8 cellular contexts compared by ENCODE assay signal in the genomic region with DNA sequence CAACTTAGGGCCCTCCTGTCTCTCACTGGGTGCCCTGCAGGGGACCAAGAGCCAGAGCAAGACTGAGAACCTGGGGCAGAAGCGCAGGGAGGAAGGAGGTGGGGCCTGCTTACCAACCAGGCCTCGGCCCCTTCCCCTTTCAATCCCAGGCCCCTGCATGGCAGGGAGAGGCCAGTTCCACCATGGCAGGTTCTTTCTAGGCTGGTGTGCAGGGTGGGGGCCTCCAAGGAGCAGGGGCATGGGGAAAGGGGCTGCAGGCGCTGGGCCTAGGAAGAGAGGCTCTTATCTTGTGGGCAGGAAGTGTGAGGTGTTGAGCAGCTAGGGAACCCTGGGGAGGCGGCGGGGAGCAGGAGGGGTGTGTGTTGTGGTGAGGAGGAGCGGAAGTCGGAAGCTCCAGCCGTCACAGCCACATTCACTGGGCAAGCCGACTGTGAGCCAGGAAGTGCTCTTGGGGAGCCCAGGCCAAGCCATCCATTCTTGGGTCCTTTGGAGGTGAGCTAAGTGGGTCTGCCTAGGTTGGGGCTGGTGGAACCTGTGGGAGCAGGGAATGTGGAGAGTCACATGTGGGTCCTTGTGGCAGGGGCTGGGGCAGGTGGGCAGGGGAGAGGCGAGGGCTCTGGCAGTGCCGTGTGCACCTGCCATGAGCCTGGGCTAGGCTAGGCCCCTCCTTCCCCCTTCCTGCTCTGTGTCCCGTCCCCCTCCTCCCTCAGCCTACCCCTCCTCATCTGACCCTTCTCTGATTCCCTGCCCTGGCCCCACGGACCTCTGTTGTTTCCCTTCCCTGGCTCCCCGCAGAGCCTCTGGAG. TPM values are rescaled to one million over a fixed set of nuclear protein-coding genes. Genes with fewer than 3 reads are reported as not detected.
DNase-seq lines count a peak whose midpoint lies in the region; ATAC-seq and TF ChIP-seq lines count a peak whose summit lies in the region.

A gene (plus strand): TSS at position 409 of the 806 bp plus-strand sequence. CDS start 8,486 bp downstream, outside the sequence.

- peak; percentile 83 to 84 for ATAC-seq in CD4-positive, CD25-positive, alpha-beta regulatory T cell (ENCODE audit: low read depth in 2 of 2)
- peak; percentile 57 for ATAC-seq in GM19468 (IDR thresholded peaks at IDR 0.05; ENCODE audit: extremely low read depth, unreplicated experiment)
- peak; percentile 81 for ATAC-seq in activated CD4-positive, alpha-beta T cell treated with anti-CD3 and anti-CD28 coated beads for 36 hours

- peak within 1 kb of the TSS; percentile 90 to 92 (median 92) for H3K4me3 Mint-ChIP-seq in CD4-positive, CD25-positive, alpha-beta regulatory T cell
- peak within 1 kb of the TSS; percentile 91 for H3K4me3 Mint-ChIP-seq in activated CD4-positive, alpha-beta T cell treated with anti-CD3 and anti-CD28 coated beads for 36 hours

- H3K36me3 Mint-ChIP-seq in CD4-positive, CD25-positive, alpha-beta regulatory T cell, result peaks cover 18% of the 10 kb centered on the region
- H3K36me3 Mint-ChIP-seq in activated CD4-positive, alpha-beta T cell treated with anti-CD3 and anti-CD28 coated beads for 36 hours (ENCODE audit: low read depth), result peaks cover 72% of the 10 kb centered on the region

- no peaks in the 10 kb centered on the region for H3K9me3 ChIP-seq in CD4-positive, CD25-positive, alpha-beta regulatory T cell (ENCODE audit: control insufficient read depth in 2 of 2, low read length in 2 of 2)
- no peaks in the 10 kb centered on the region for H3K9me3 ChIP-seq in effector memory CD4-positive, alpha-beta T cell (ENCODE audit: control insufficient read depth, low read length)

- H3K27me3 ChIP-seq in CD4-positive, CD25-positive, alpha-beta regulatory T cell (ENCODE audit: control insufficient read depth, insufficient read depth, low read length), result no peaks in the 10 kb centered on the region
- H3K27me3 ChIP-seq in effector memory CD4-positive, alpha-beta T cell (replicated peaks; ENCODE audit: control insufficient read depth, insufficient read depth, low read length, poor library complexity, severe bottlenecking), result no peaks in the 10 kb centered on the region

- POLR2A ChIA-PET in activated CD4-positive, alpha-beta T cell treated with anti-CD3 and anti-CD28 coated beads for 36 hours (lab: Charles Lee), result interaction anchor here (0.9 to 2.1 kb wide), 6 partner anchors 9 to 115 kb away, joined by 3 to 22 read pairs (median 7); a partner anchor contains a TSS

- H3K27me3 Mint-ChIP-seq in CD4-positive, CD25-positive, alpha-beta regulatory T cell, result peaks cover 11% of the 10 kb centered on the region
- no peaks in the 10 kb centered on the region for H3K27me3 Mint-ChIP-seq in activated CD4-positive, alpha-beta T cell treated with anti-CD3 and anti-CD28 coated beads for 36 hours

- H3K4me3 ChIP-seq in CD4-positive, CD25-positive, alpha-beta regulatory T cell (ENCODE audit: low read depth, low read length), result peak within 1 kb of the TSS; percentile 87
- peak within 1 kb of the TSS; percentile 58 for H3K4me3 ChIP-seq in effector memory CD4-positive, alpha-beta T cell (ENCODE audit: insufficient read depth, low read depth, low read length, poor library complexity, severe bottlenecking)
- no peak within 1 kb of the TSS for H3K4me3 ChIP-seq in foreskin fibroblast (ENCODE audit: low read depth in 1 of 2, low read length in 2 of 2)

- no peak for TF ChIP-seq CTCF in foreskin fibroblast (IDR thresholded peaks at IDR 0.05; ENCODE audit: low read depth, low read length)

- CTCF ChIA-PET in activated CD4-positive, alpha-beta T cell treated with anti-CD3 and anti-CD28 coated beads for 36 hours (lab: Charles Lee), result interaction anchor here (0.6 to 6.6 kb wide), 14 partner anchors 8 to 360 kb away, joined by 3 to 95 read pairs (median 8); no protein-coding TSS in a partner anchor

- intact Hi-C loops in activated CD4-positive, alpha-beta T cell treated with anti-CD3 and anti-CD28 coated beads for 36 hours (cut with DNase I, micrococcal nuclease), result loop anchor here (1.0 to 10.0 kb wide), 4 partner anchors 16 to 629 kb away; a partner anchor contains a TSS

- H3K36me3 ChIP-seq in CD4-positive, CD25-positive, alpha-beta regulatory T cell (ENCODE audit: control insufficient read depth, insufficient read depth, low read length), result peaks cover 7% of the 10 kb centered on the region
- peaks cover 7% of the 10 kb centered on the region for H3K36me3 ChIP-seq in effector memory CD4-positive, alpha-beta T cell (ENCODE audit: control insufficient read depth, insufficient read depth, low read length)

- DNase-seq in CD4-positive, CD25-positive, alpha-beta regulatory T cell, result peak; percentile 75 to 97 (median 88)
- no peak for DNase-seq in HT-29 (ENCODE audit: low spot score)
- DNase-seq in activated CD4-positive, alpha-beta T cell treated with anti-CD3 and anti-CD28 coated beads for 36 hours, result peak; percentile 95
- peak; percentile 79 to 81 (median 80) for DNase-seq in effector memory CD4-positive, alpha-beta T cell
- DNase-seq in renal cortical epithelial cell (ENCODE audit: low read depth), result no peak
- DNase-seq in NCI-H2029 treated with DMSO at 0.1 percent for 48 hours (lab: John Stamatoyannopoulos, UW), result no peak
- no peak for DNase-seq in foreskin fibroblast

- H3K9me3 Mint-ChIP-seq in CD4-positive, CD25-positive, alpha-beta regulatory T cell, result peaks cover 0 to 2% (median 0%) of the 10 kb centered on the region in 7 donors
- H3K9me3 Mint-ChIP-seq in activated CD4-positive, alpha-beta T cell treated with anti-CD3 and anti-CD28 coated beads for 36 hours (ENCODE audit: low read depth), result peaks cover 8% of the 10 kb centered on the region

- peak within 1 kb of the TSS; percentile 87 for H3K27ac ChIP-seq in CD4-positive, CD25-positive, alpha-beta regulatory T cell (ENCODE audit: insufficient read depth, low read length, poor library complexity, severe bottlenecking)
- peak within 1 kb of the TSS; percentile 85 for H3K27ac ChIP-seq in effector memory CD4-positive, alpha-beta T cell (ENCODE audit: insufficient read depth, low read length, poor library complexity, severe bottlenecking)

- peaks cover 16 to 82% (median 65%) of the 10 kb centered on the region in 4 donors for H3K4me1 Mint-ChIP-seq in CD4-positive, CD25-positive, alpha-beta regulatory T cell
- peaks cover 73% of the 10 kb centered on the region for H3K4me1 Mint-ChIP-seq in activated CD4-positive, alpha-beta T cell treated with anti-CD3 and anti-CD28 coated beads for 36 hours

- H3K27ac Mint-ChIP-seq in CD4-positive, CD25-positive, alpha-beta regulatory T cell, result peak within 1 kb of the TSS; percentile 91 to 99 (median 95)
- peak within 1 kb of the TSS; percentile 99 for H3K27ac Mint-ChIP-seq in activated CD4-positive, alpha-beta T cell treated with anti-CD3 and anti-CD28 coated beads for 36 hours

- peaks cover 80% of the 10 kb centered on the region for H3K4me1 ChIP-seq in CD4-positive, CD25-positive, alpha-beta regulatory T cell (ENCODE audit: control insufficient read depth, insufficient read depth, low read length, poor library complexity, severe bottlenecking)
- peaks cover 81% of the 10 kb centered on the region for H3K4me1 ChIP-seq in effector memory CD4-positive, alpha-beta T cell (ENCODE audit: control insufficient read depth, insufficient read depth, low read length, poor library complexity, severe bottlenecking)

RNA-seq across cellular contexts. Expression of the gene that starts here (rescaled TPM):
- 124 TPM for total RNA-seq in CD4-positive, CD25-positive, alpha-beta regulatory T cell
- polyA plus RNA-seq in CD4-positive, CD25-positive, alpha-beta regulatory T cell, result 10 to 100 TPM; 18.1 to 26.3 (median 20.7) TPM
- 85.5 and 90.1 TPM in 2 replicates for total RNA-seq in HT-29 (2014; rRNA removed; shearing (Covaris generic))
- total RNA-seq in activated CD4-positive, alpha-beta T cell treated with anti-CD3 and anti-CD28 coated beads for 36 hours, result 100 to 1,000 TPM; 232 to 274 TPM
- 13.5 and 28.7 TPM in 2 replicates for total RNA-seq in renal cortical epithelial cell

Comparison
In these comparisons a context has a peak if more than half of its experiments do, and no peak if none do; other contexts are left out.
1. DNase-seq: peak in CD4-positive, CD25-positive, alpha-beta regulatory T cell (3 of 3), activated CD4-positive, alpha-beta T cell treated with anti-CD3 and anti-CD28 coated beads for 36 hours (single experiment) and effector memory CD4-positive, alpha-beta T cell (3 of 3); none in HT-29 (single experiment), renal cortical epithelial cell (single experiment), NCI-H2029 treated with DMSO at 0.1 percent for 48 hours (single experiment) and foreskin fibroblast (0 of 2).
2. H3K4me3 ChIP-seq: peak in CD4-positive, CD25-positive, alpha-beta regulatory T cell (single experiment) and effector memory CD4-positive, alpha-beta T cell (single experiment); none in foreskin fibroblast (0 of 2).
3. Peak in every context shown above with its lines, with median percentiles within 50 percentile points of each other: ATAC-seq.